23 cellular contexts compared by ENCODE assay signal in the genomic region with DNA sequence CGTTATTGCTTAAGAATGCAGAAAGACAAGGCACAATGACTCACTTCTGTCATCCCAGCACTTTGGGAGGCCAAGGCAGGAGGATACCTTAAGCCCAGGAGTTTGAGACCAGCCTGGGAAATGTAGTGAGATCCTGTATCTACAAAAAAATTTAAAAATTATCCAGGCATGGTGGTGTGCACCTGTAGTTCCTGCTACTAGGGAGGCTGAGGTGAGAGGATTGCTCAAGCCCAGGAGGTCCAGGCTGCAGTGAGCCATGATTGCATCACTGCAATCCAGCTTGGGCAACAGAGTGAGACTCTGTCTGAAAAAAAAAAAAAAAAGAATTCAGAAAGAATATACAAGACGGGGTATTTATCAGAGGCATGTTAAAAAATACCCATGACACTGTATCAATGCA.
"Had no signal": no experiment of that assay in that cellular context is flagged by ENCODE, and none has a peak within 500 bp of the region (broad histone marks: within the 10 kb centered on the region; RNA-seq: fewer than 3 reads in every experiment).

No MANE protein-coding gene starts in this region.

- H3K4me3 ChIP-seq: SJSA1 had no signal

- FAIRE-seq: HTR-8/SVneo, RCC 7860 had no signal

- H3K9ac ChIP-seq: KMS-11, SK-N-SH had no signal

- H3K27me3 ChIP-seq: SJSA1 had no signal

- H3K4me1 ChIP-seq: SJSA1 had no signal

- DNase-seq: Kasumi-1, NCI-H1092 treated with DMSO at 0.1 percent for 48 hours, NCI-H1436, NCI-H187, NCI-H2029, NCI-H2081 treated with DMSO at 0.1 percent for 48 hours, NCI-H2171, NCI-H226, NCI-H446, NCI-H510A, NCI-H524 treated with DMSO at 0.1 percent for 48 hours, NCI-H69, NCI-H774, Right ventricle myocardium superior, RPMI8226, SIG-M5, SK-N-SH, SW 1271 had no signal

- H3K27ac ChIP-seq: HL-60, KMS-11, SJSA1 had no signal

- H3K9me3 ChIP-seq: SJSA1, SK-N-SH had no signal

- H3K4me2 ChIP-seq: KMS-11, SK-N-SH had no signal

- H3K36me3 ChIP-seq: SJSA1 had no signal
